In the genomic region with DNA sequence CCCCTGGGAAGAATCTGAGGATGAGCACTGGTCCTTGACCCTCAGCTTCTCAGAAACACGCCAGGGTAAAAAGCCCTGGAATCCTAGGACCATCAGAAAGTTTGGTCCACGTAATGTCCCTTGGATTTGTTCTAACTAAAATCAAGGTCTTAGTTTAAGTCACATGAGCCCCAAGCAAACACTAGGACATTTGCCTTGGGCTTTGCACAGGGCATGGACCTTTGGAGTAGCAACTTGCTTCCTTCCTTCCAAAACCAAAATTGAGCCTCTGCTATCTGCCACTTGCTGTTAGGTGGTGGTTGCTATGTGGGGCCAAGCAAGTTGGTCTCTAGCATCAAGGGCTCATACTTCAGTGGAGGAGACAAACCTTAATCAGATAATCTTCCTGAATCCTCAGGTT, we compare ENCODE assay signal across 14 cellular contexts. TPM values are rescaled to one million over a fixed set of nuclear protein-coding genes. Genes with fewer than 3 reads are reported as not detected.
DNase-seq lines count a peak whose midpoint lies in the region; ATAC-seq and TF ChIP-seq lines count a peak whose summit lies in the region.
"Had no signal": no experiment of that assay in that cellular context is flagged by ENCODE, and none has a peak within 500 bp of the region (broad histone marks: within the 10 kb centered on the region; RNA-seq: fewer than 3 reads in every experiment).

No MANE protein-coding gene starts in this region.

- H3K9me3 Mint-ChIP-seq in Calu3 (ENCODE audit: low read depth, unreplicated experiment) (no peaks in the 10 kb centered on the region), progenitor cell of endocrine pancreas (ENCODE audit: low read depth) (no peaks in the 10 kb centered on the region)
- H3K9me3 Mint-ChIP-seq: dendritic cell treated with granulocyte-macrophage colony-stimulating factor and Interleukin-4, amounts not matched to agents 40 ng/mL and 50 ng/mL, for 4 days; T-helper 1 cell treated with Interleukin-12 subunit alpha and Interleukin-12 subunit beta and Interleukin-4 antibody, amounts not matched to agents 30 μg/mL and 1 μg/mL, for 36 hours had no signal

- intact Hi-C loops in Calu3 (cut with micrococcal nuclease; ENCODE audit: unreplicated experiment): loop anchor here (5.0 kb wide), 1 partner anchor 206 kb away; a partner anchor contains a TSS

- H3K4me1 ChIP-seq in gastroesophageal sphincter: peaks cover 0 to 41% (median 15%) of the 10 kb centered on the region in 3 donors

- no peaks in the 10 kb centered on the region for H3K36me3 ChIP-seq in gastroesophageal sphincter

- no TSS peak for BruUV-seq in Calu3 (replicated peaks; lab: Mats Ljungman, UMichigan)

- CTCF ChIA-PET in Calu3 (lab: Charles Lee) (interaction anchor here (0.6 to 0.8 kb wide), 2 partner anchors 12 to 276 kb away, joined by 3 to 8 read pairs; no protein-coding TSS in a partner anchor), RWPE1 (lab: Yijun Ruan, JAX) (no interaction called here), HEK293T (lab: Yijun Ruan, JAX) (interaction anchor here (0.6 kb wide), 1 partner anchor 13 kb away, joined by 7 read pairs; no protein-coding TSS in a partner anchor)

- POLR2A ChIA-PET in RWPE1 (lab: Yijun Ruan, JAX; ENCODE audit: low non-redundant PET) (interaction anchor here (0.6 kb wide), 1 partner anchor 459 kb away, joined by 3 read pairs; no protein-coding TSS in a partner anchor), HEK293T (lab: Yijun Ruan, JAX) (no interaction called here)

- H3K27ac ChIP-seq in RWPE1: peak overlapping the region; percentile 61
- peak overlapping the region in 3 of 4 donors; percentile 35 to 99 (median 43) for H3K27ac ChIP-seq in gastroesophageal sphincter

- DNase-seq in Calu3 (no peak), RWPE1 (ENCODE audit: low spot score) (no peak), progenitor cell of endocrine pancreas (ENCODE audit: low spot score, unreplicated experiment) (no peak), HEK293T (ENCODE audit: extremely low spot score) (no peak), hypothalamus (lab: John Stamatoyannopoulos, UW) (no peak)
- DNase-seq: activated naive CD4-positive, alpha-beta T cell; kidney glomerular epithelial cell had no signal

- H3K4me3 ChIP-seq in gastroesophageal sphincter: no peak overlapping the region
- H3K4me3 ChIP-seq: GM12878 had no signal

- TF ChIP-seq EP300 in gastroesophageal sphincter (IDR thresholded peaks at IDR 0.05): no peak

- H3K36me3 Mint-ChIP-seq in Calu3 (ENCODE audit: insufficient read depth, unreplicated experiment): peaks cover 35% of the 10 kb centered on the region
- no peaks in the 10 kb centered on the region for H3K36me3 Mint-ChIP-seq in progenitor cell of endocrine pancreas (ENCODE audit: insufficient read depth)

- H3K4me3 Mint-ChIP-seq in Calu3 (ENCODE audit: low read depth, unreplicated experiment) (no peak overlapping the region), progenitor cell of endocrine pancreas (ENCODE audit: low read depth) (no peak overlapping the region)
- H3K4me3 Mint-ChIP-seq: dendritic cell treated with granulocyte-macrophage colony-stimulating factor and Interleukin-4, amounts not matched to agents 40 ng/mL and 50 ng/mL, for 4 days; T-helper 1 cell treated with Interleukin-12 subunit alpha and Interleukin-12 subunit beta and Interleukin-4 antibody, amounts not matched to agents 30 μg/mL and 1 μg/mL, for 36 hours had no signal

- H3K27ac Mint-ChIP-seq in Calu3 (ENCODE audit: unreplicated experiment): peak overlapping the region; percentile 89
- peak overlapping the region; percentile 92 for H3K27ac Mint-ChIP-seq in progenitor cell of endocrine pancreas
- H3K27ac Mint-ChIP-seq: T-helper 1 cell treated with Interleukin-12 subunit alpha and Interleukin-12 subunit beta and Interleukin-4 antibody, amounts not matched to agents 30 μg/mL and 1 μg/mL, for 36 hours had no signal

- ATAC-seq in gastroesophageal sphincter (no peak), HG02642 (IDR thresholded peaks at IDR 0.05; ENCODE audit: poor library complexity, unreplicated experiment) (no peak), GM19023 (IDR thresholded peaks at IDR 0.05; ENCODE audit: unreplicated experiment) (no peak)
- ATAC-seq: activated CD4-positive, CD25-positive, alpha-beta regulatory T cell treated with anti-CD3 and anti-CD28 coated beads, Interleukin-2, amount 50 U/mL, for 24 hours; GM12878 had no signal

- no peak for TF ChIP-seq POLR2A in gastroesophageal sphincter (IDR thresholded peaks at IDR 0.05)

- WGBS in gastroesophageal sphincter (ENCODE audit: low coverage in 1 of 2), 2 donors: no CpG with 5 or more reads among the region's 2 CpGs

- no peaks in the 10 kb centered on the region for H3K27me3 Mint-ChIP-seq in Calu3 (ENCODE audit: unreplicated experiment)
- H3K27me3 Mint-ChIP-seq in progenitor cell of endocrine pancreas: no peaks in the 10 kb centered on the region

- TF ChIP-seq CTCF in Calu3 (IDR thresholded peaks at IDR 0.05; ENCODE audit: unreplicated experiment) (no peak), RWPE1 (conservative IDR thresholded peaks at IDR 0.05; ENCODE audit: low read depth) (no peak), gastroesophageal sphincter (IDR thresholded peaks at IDR 0.05) (no peak), progenitor cell of endocrine pancreas (IDR thresholded peaks at IDR 0.05; ENCODE audit: unreplicated experiment) (no peak)

- H3K4me1 Mint-ChIP-seq in Calu3 (ENCODE audit: low read depth, unreplicated experiment): peaks cover 15% of the 10 kb centered on the region
- peaks cover 44% of the 10 kb centered on the region for H3K4me1 Mint-ChIP-seq in progenitor cell of endocrine pancreas (ENCODE audit: low read depth)

- H3K27me3 ChIP-seq in gastroesophageal sphincter: no peaks in the 10 kb centered on the region

- no peaks in the 10 kb centered on the region for H3K9me3 ChIP-seq in gastroesophageal sphincter

TF ChIP-seq in HEK293T, 16 proteins besides CTCF, POLR2A, EP300 and RAD21:
- TF ChIP-seq, protein P1, sequence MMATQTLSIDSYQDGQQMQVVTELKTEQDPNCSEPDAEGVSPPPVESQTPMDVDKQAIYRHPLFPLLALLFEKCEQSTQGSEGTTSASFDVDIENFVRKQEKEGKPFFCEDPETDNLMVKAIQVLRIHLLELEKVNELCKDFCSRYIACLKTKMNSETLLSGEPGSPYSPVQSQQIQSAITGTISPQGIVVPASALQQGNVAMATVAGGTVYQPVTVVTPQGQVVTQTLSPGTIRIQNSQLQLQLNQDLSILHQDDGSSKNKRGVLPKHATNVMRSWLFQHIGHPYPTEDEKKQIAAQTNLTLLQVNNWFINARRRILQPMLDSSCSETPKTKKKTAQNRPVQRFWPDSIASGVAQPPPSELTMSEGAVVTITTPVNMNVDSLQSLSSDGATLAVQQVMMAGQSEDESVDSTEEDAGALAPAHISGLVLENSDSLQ (IDR thresholded peaks at IDR 0.05): no peak
- TF ChIP-seq SP1 (IDR thresholded peaks at IDR 0.05): no peak
- TF ChIP-seq ARNT (IDR thresholded peaks at IDR 0.05): no peak
- TF ChIP-seq ELF4 (IDR thresholded peaks at IDR 0.05): no peak
- TF ChIP-seq SUZ12 (IDR thresholded peaks at IDR 0.05): no peak
- no peak for TF ChIP-seq FOXK2 (IDR thresholded peaks at IDR 0.05)
- TF ChIP-seq BHLHE40 (IDR thresholded peaks at IDR 0.05; ENCODE audit: borderline replicate concordance): no peak
- TF ChIP-seq NFRKB (IDR thresholded peaks at IDR 0.05): no peak
- TF ChIP-seq ZNF384 (IDR thresholded peaks at IDR 0.05): no peak
- no peak for TF ChIP-seq FOXM1 (IDR thresholded peaks at IDR 0.05; ENCODE audit: borderline replicate concordance)
- no peak for TF ChIP-seq HDGF (IDR thresholded peaks at IDR 0.05; ENCODE audit: borderline replicate concordance)
- no peak for TF ChIP-seq L3MBTL2 (conservative IDR thresholded peaks at IDR 0.05)
TF ChIP-seq in HEK293T: peak in this region for 0.

RNA-seq across cellular contexts. Expression of a gene that starts 4.0 kb away (rescaled TPM):
- total RNA-seq in Calu3 (2022) (164 and 226 TPM in 2 replicates), gastroesophageal sphincter (100 to 1,000 TPM in 3 of 4 donors, 10 to 100 TPM in 1; 74.2 to 195 (median 123) TPM), progenitor cell of endocrine pancreas (109 and 114 TPM in 2 replicates)

RNA-seq across cellular contexts. Expression of a gene that starts 36.9 kb away (rescaled TPM):
- total RNA-seq in Calu3 (2022) (14.2 and 15.8 TPM in 2 replicates), gastroesophageal sphincter (10 to 100 TPM in 1 of 4 donors, 1 to 10 TPM in 3; 3.6 to 11.1 (median 7.5) TPM), progenitor cell of endocrine pancreas (23.7 and 23.8 TPM in 2 replicates)

RNA-seq across cellular contexts. Expression of a gene that starts 43.8 kb away (rescaled TPM):
- total RNA-seq in Calu3 (2022): 8.5 and 9.7 TPM in 2 replicates
- total RNA-seq in gastroesophageal sphincter: 10 to 100 TPM in 1 of 4 donors, 1 to 10 TPM in 2, under 1 TPM in 1; 0.32 to 11.4 (median 7.6) TPM
- 29.8 and 32.8 TPM in 2 replicates for total RNA-seq in progenitor cell of endocrine pancreas

RNA-seq across cellular contexts. Expression of a gene that starts 53.8 kb away (rescaled TPM):
- 33.6 and 35.6 TPM in 2 replicates for total RNA-seq in Calu3 (2022)
- 10 to 100 TPM; 18.6 to 32.1 (median 25.6) TPM for total RNA-seq in gastroesophageal sphincter
- 18.0 and 18.8 TPM in 2 replicates for total RNA-seq in progenitor cell of endocrine pancreas

RNA-seq across cellular contexts. Expression of a gene that starts 54.3 kb away (rescaled TPM):
- total RNA-seq in Calu3 (2022): 313 and 352 TPM in 2 replicates
- 100 to 1,000 TPM; 401 to 524 (median 476) TPM for total RNA-seq in gastroesophageal sphincter
- total RNA-seq in progenitor cell of endocrine pancreas: 289 and 301 TPM in 2 replicates
